19 cellular contexts compared by ENCODE assay signal in the genomic region with DNA sequence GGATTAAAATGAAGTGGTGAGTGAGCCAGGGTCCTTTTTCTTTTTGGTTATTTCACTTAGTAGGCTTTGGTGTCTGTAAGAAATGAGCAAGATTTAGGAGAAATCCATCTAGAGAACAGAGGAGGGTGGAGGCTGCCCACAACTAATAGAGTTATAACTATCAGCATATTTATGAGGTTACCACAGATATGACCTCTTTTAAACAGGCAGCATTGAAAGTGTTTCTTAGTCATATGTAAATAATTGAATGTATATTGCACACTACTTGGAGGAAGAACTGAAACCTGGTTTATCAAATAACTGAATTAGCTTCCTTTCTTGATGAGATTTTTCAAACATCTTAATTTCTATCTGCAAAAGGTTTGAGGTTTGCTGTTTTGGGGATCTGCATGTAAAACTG.
DNase-seq lines count a peak whose midpoint lies in the region; FAIRE-seq and TF ChIP-seq lines count a peak whose summit lies in the region.
"Had no signal": no experiment of that assay in that cellular context is flagged by ENCODE, and none has a peak within 500 bp of the region (broad histone marks: within the 10 kb centered on the region; RNA-seq: fewer than 3 reads in every experiment).

No MANE protein-coding gene starts in this region.

- H3F3A ChIP-seq in Loucy (ENCODE audit: low read depth) (no peaks in the 10 kb centered on the region), GM23248 (ENCODE audit: insufficient read depth) (no peaks in the 10 kb centered on the region)

- DNase-seq in bronchial epithelial cell (ENCODE audit: low read depth) = peak; percentile 2
- no peak for DNase-seq in GM23248
- no peak for DNase-seq in GM19239 (ENCODE audit: insufficient read length, low spot score)
- DNase-seq in tibial nerve (ENCODE audit: low spot score in 2 of 2) = no peak
- no peak for DNase-seq in activated CD4-positive, CD25-positive, alpha-beta regulatory T cell (lab: John Stamatoyannopoulos, UW)
- DNase-seq: BE2C; CD4-positive, alpha-beta memory T cell; DMS153; DMS79 treated with DMSO at 0.1 percent for 48 hours; EL; H9 had no signal

- FAIRE-seq in bronchial epithelial cell (lab: Jason Lieb, UNC) (no peak), GM19239 (lab: Jason Lieb, UNC) (no peak)
- FAIRE-seq: A549, D721Med, G401.6 had no signal

- no peaks in the 10 kb centered on the region for H3K27me3 Mint-ChIP-seq in nephron (ENCODE audit: low read depth)

- H2AFZ ChIP-seq in Loucy (ENCODE audit: low read length) = peak overlapping the region; percentile 1; the same call in 1 of the 2 replicates
- H2AFZ ChIP-seq in GM23248 = no peak overlapping the region
- H2AFZ ChIP-seq: GM23338 had no signal

- H3K9me3 ChIP-seq in Loucy (ENCODE audit: insufficient read depth, low read depth, low read length) (0 out of 2 replicates have a peak, but pooled peaks cover 3% of the 10 kb centered on the region), GM23248 (ENCODE audit: low read depth) (no peaks in the 10 kb centered on the region), tibial nerve (no peaks in the 10 kb centered on the region)
- H3K9me3 ChIP-seq: A549, BE2C had no signal

- H3K27ac Mint-ChIP-seq in nephron = peak overlapping the region; percentile 2 to 66 (median 49)
- H3K27ac Mint-ChIP-seq: CD4-positive, alpha-beta memory T cell; GM23338; H9; IgD-negative memory B cell had no signal

- H3K4me3 ChIP-seq in Loucy (ENCODE audit: low read length, poor library complexity, severe bottlenecking) (no peak overlapping the region), bronchial epithelial cell (ENCODE audit: low read depth, low read length) (no peak overlapping the region), GM23248 (no peak overlapping the region), tibial nerve (no peak overlapping the region)
- H3K4me3 ChIP-seq: A549, GM23338 had no signal

- no peak overlapping the region for H3K4me3 Mint-ChIP-seq in nephron
- H3K4me3 Mint-ChIP-seq: GM23338, H9, IgD-negative memory B cell had no signal

- H4K20me1 ChIP-seq in Loucy (ENCODE audit: insufficient read depth, low read length, poor library complexity, severe bottlenecking) (no peaks in the 10 kb centered on the region), GM23248 (ENCODE audit: insufficient read depth) (no peaks in the 10 kb centered on the region)

- H3K9me2 ChIP-seq in Loucy (replicated peaks; ENCODE audit: low read depth, low read length) (no peaks in the 10 kb centered on the region), GM23248 (ENCODE audit: insufficient read depth) (no peaks in the 10 kb centered on the region; the same call in 1 of the 2 replicates)

- H3K36me3 Mint-ChIP-seq in nephron (ENCODE audit: low read depth) = peaks cover 4% of the 10 kb centered on the region

- H3K4me1 Mint-ChIP-seq in nephron = peaks cover 39% of the 10 kb centered on the region
- H3K4me1 Mint-ChIP-seq: CD4-positive, alpha-beta memory T cell; IgD-negative memory B cell had no signal

- peaks cover 37% of the 10 kb centered on the region for H3K4me1 ChIP-seq in Loucy (ENCODE audit: insufficient read depth, low read length, poor library complexity, severe bottlenecking)
- no peaks in the 10 kb centered on the region for H3K4me1 ChIP-seq in GM23248 (ENCODE audit: insufficient read depth)
- peaks cover 0 to 32% (median 2%) of the 10 kb centered on the region in 4 donors for H3K4me1 ChIP-seq in tibial nerve
- H3K4me1 ChIP-seq: A549, BE2C had no signal

- TF ChIP-seq EP300 in tibial nerve (IDR thresholded peaks at IDR 0.05) = no peak

- H3K4me2 ChIP-seq in Loucy (ENCODE audit: low read depth, low read length, poor library complexity, severe bottlenecking) (no peak overlapping the region), GM23248 (ENCODE audit: unreplicated experiment) (no peak overlapping the region)
- H3K4me2 ChIP-seq: A549 had no signal

- no peak for TF ChIP-seq POLR2A in tibial nerve (IDR thresholded peaks at IDR 0.05)

- peaks cover 15% of the 10 kb centered on the region for H3K9me3 Mint-ChIP-seq in nephron

- in situ Hi-C loops in GM23248 (cut with MboI) = no loop called here

- no peaks in the 10 kb centered on the region for H3K27me3 ChIP-seq in Loucy (ENCODE audit: insufficient read depth, low read length, poor library complexity, severe bottlenecking)
- H3K27me3 ChIP-seq in bronchial epithelial cell (ENCODE audit: control insufficient read depth, insufficient read depth, low read length) = no peaks in the 10 kb centered on the region
- H3K27me3 ChIP-seq in GM23248 (replicated peaks; ENCODE audit: insufficient read depth) = no peaks in the 10 kb centered on the region
- H3K27me3 ChIP-seq in tibial nerve = no peaks in the 10 kb centered on the region
- H3K27me3 ChIP-seq: BE2C had no signal

- H3K9ac ChIP-seq in Loucy (ENCODE audit: low read depth, low read length, poor library complexity, severe bottlenecking) (no peak overlapping the region), GM23248 (no peak overlapping the region)

- TF ChIP-seq CTCF in Loucy (conservative IDR thresholded peaks at IDR 0.05; ENCODE audit: low read length) = no peak
- no peak for TF ChIP-seq CTCF in bronchial epithelial cell (IDR thresholded peaks at IDR 0.05; ENCODE audit: insufficient read depth, low read length, severe bottlenecking)
- TF ChIP-seq CTCF in nephron (IDR thresholded peaks at IDR 0.05; ENCODE audit: unreplicated experiment in 3 of 3) = no peak
- TF ChIP-seq CTCF in tibial nerve (IDR thresholded peaks at IDR 0.05) = no peak

- H3K79me2 ChIP-seq in Loucy (ENCODE audit: insufficient read depth, low read length) = no peaks in the 10 kb centered on the region
- no peaks in the 10 kb centered on the region for H3K79me2 ChIP-seq in GM23248 (ENCODE audit: insufficient read depth)

- H3K27ac ChIP-seq in GM23248 = no peak overlapping the region
- peak overlapping the region in 1 of 4 donors; percentile 51 for H3K27ac ChIP-seq in tibial nerve
- H3K27ac ChIP-seq: A549, C4-2B had no signal

- no peaks in the 10 kb centered on the region for H3K36me3 ChIP-seq in Loucy (ENCODE audit: insufficient read depth, low read length)
- no peaks in the 10 kb centered on the region for H3K36me3 ChIP-seq in bronchial epithelial cell (ENCODE audit: control insufficient read depth, insufficient read depth, low read length)
- no peaks in the 10 kb centered on the region for H3K36me3 ChIP-seq in GM23248 (ENCODE audit: low read depth)
- H3K36me3 ChIP-seq in tibial nerve = no peaks in the 10 kb centered on the region
- H3K36me3 ChIP-seq: BE2C had no signal
